Comparison of ENCODE assay signal across 17 cellular contexts in genomic region chr9:82972446-82972845, GRCh38.
"Had no signal": no experiment of that assay in that cellular context is flagged by ENCODE, and none has a peak within 500 bp of the region (broad histone marks: within the 10 kb centered on the region; RNA-seq: fewer than 3 reads in every experiment).

No MANE protein-coding gene starts in this region.

- H3K9ac ChIP-seq: SK-N-SH had no signal

- H3K9me3 ChIP-seq: SK-N-SH had no signal

- H3K4me2 ChIP-seq: SK-N-SH had no signal

- H3K9me2 ChIP-seq: SK-N-SH had no signal

- H3K27ac ChIP-seq: RWPE1 had no signal

- DNase-seq: KBM-7, NCI-H1092, NCI-H1105 treated with DMSO at 0.1 percent for 48 hours, NCI-H1417 treated with DMSO at 0.1 percent for 48 hours, NCI-H146, NCI-H1694 treated with DMSO at 0.1 percent for 48 hours, NCI-H1930, NCI-H2081, NCI-H2107, NCI-H2227 treated with DMSO at 0.1 percent for 48 hours, NCI-H510A, NCI-H524 treated with DMSO at 0.1 percent for 48 hours, NCI-H69, NCI-H774, SHP77, SK-N-SH had no signal
